Comparison of ENCODE assay signal across 8 cellular contexts in genomic region chr6:154653853-154654252, GRCh38.
A peak's percentile ranks its signal among the peaks of the same experiment; 100 is the strongest.
DNase-seq lines count a peak whose midpoint lies in the region; ATAC-seq lines count a peak whose summit lies in the region.

No MANE protein-coding gene starts in this region.

- H3K27me3 ChIP-seq in adipocyte (replicated peaks; ENCODE audit: control insufficient read depth, insufficient read depth, low read length), result no peaks in the 10 kb centered on the region

- peaks cover 22% of the 10 kb centered on the region for H3K4me1 ChIP-seq in adipocyte (ENCODE audit: control insufficient read depth, insufficient read depth, low read length)

- H3K4me3 ChIP-seq in adipocyte (ENCODE audit: low read length) (peak overlapping the region; percentile 19), skin epidermis (no peak overlapping the region)

- no peaks in the 10 kb centered on the region for H3K36me3 ChIP-seq in adipocyte (ENCODE audit: control insufficient read depth, insufficient read depth, low read length, severe bottlenecking)

- ATAC-seq in left ventricle myocardium superior, result peak; percentile 59
- ATAC-seq in HG03196 (IDR thresholded peaks at IDR 0.05; ENCODE audit: unreplicated experiment), result no peak
- ATAC-seq in HG02763 (IDR thresholded peaks at IDR 0.05; ENCODE audit: unreplicated experiment), result no peak

- DNase-seq in GM03348 (ENCODE audit: low spot score), result peak; percentile 50
- DNase-seq in adipocyte (ENCODE audit: low read depth), result peak; percentile 53
- no peak for DNase-seq in left ventricle myocardium superior
- no peak for DNase-seq in activated CD4-positive, alpha-beta T cell treated with anti-CD3 and anti-CD28 coated beads for 4 hours
- no peak for DNase-seq in hippocampal formation (lab: John Stamatoyannopoulos, UW)

- intact Hi-C loops in left ventricle myocardium superior (cut with micrococcal nuclease), result no loop called here

- peak overlapping the region in 11 of 21 experiments; percentile 14 to 77 (median 47) for H3K27ac ChIP-seq in skin epidermis

- H3K9me3 ChIP-seq in adipocyte (ENCODE audit: control insufficient read depth, low read length), result no peaks in the 10 kb centered on the region

- peak overlapping the region; percentile 27 for H3K9ac ChIP-seq in adipocyte (ENCODE audit: low read length)

Comparison
In these comparisons a context has a peak if more than half of its experiments do, and no peak if none do; other contexts are left out.
1. DNase-seq: peak in GM03348 (single experiment) and adipocyte (single experiment); none in left ventricle myocardium superior (single experiment), activated CD4-positive, alpha-beta T cell treated with anti-CD3 and anti-CD28 coated beads for 4 hours (0 of 2) and hippocampal formation (0 of 2).